In the genomic region with DNA sequence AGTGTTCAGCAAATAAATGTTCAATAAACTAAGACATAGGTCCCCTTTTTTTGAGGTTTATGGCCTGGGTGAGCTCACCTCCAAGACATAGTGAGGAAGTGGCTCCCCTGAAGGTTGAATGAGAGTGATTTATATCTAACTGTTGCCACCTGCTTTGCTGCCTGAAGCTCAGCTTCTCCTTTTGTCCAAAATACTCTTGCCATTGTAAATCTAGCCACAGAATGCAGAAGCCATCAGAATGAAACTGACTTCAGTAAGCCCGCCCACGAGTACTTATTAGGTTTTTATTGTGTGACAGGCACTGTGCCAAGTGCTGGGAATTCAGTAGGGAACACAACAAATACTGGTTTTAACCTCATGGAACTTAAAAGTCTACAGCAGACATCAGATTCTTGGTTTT, we compare ENCODE assay signal across 1 cellular context.
A peak's percentile ranks its signal among the peaks of the same experiment; 100 is the strongest.
TF ChIP-seq lines count a peak whose summit lies in the region.

No MANE protein-coding gene starts in this region.

TF ChIP-seq in GM12878, 131 proteins besides CTCF, POLR2A, EP300 and RAD21:
- TF ChIP-seq, protein P1, sequence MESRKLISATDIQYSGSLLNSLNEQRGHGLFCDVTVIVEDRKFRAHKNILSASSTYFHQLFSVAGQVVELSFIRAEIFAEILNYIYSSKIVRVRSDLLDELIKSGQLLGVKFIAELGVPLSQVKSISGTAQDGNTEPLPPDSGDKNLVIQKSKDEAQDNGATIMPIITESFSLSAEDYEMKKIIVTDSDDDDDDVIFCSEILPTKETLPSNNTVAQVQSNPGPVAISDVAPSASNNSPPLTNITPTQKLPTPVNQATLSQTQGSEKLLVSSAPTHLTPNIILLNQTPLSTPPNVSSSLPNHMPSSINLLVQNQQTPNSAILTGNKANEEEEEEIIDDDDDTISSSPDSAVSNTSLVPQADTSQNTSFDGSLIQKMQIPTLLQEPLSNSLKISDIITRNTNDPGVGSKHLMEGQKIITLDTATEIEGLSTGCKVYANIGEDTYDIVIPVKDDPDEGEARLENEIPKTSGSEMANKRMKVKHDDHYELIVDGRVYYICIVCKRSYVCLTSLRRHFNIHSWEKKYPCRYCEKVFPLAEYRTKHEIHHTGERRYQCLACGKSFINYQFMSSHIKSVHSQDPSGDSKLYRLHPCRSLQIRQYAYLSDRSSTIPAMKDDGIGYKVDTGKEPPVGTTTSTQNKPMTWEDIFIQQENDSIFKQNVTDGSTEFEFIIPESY (IDR thresholded peaks at IDR 0.05), result no peak
- TF ChIP-seq STAT3 (IDR thresholded peaks at IDR 0.05; ENCODE audit: low read depth, low read length) (no peak), DPF2 (IDR thresholded peaks at IDR 0.05) (0 out of 2 replicates have a peak, but pooled peaks have one; percentile 20), GATAD2B (conservative IDR thresholded peaks at IDR 0.05; ENCODE audit: low read depth) (0 out of 2 replicates have a peak, but pooled peaks have one; percentile 22), RUNX3 (IDR thresholded peaks at IDR 0.05; ENCODE audit: low read length) (peak; percentile 66), CEBPB (IDR thresholded peaks at IDR 0.05; ENCODE audit: borderline replicate concordance in 1 of 2, low read depth in 2 of 2, low read length in 2 of 2) (no peak), YY1 (IDR thresholded peaks at IDR 0.05; ENCODE audit: low read depth, low read length) (no peak), MTA2 (IDR thresholded peaks at IDR 0.05; ENCODE audit: low read depth) (peak; percentile 61), IKZF1 (conservative IDR thresholded peaks at IDR 0.05) (peak; percentile 60), IKZF2 (IDR thresholded peaks at IDR 0.05) (peak; percentile 58 to 60), SPI1 (IDR thresholded peaks at IDR 0.05; ENCODE audit: borderline replicate concordance, insufficient read depth, low read depth, low read length) (peak; percentile 82; the same call in 1 of the 2 replicates), CHD2 (IDR thresholded peaks at IDR 0.05; ENCODE audit: borderline replicate concordance, low read depth, low read length) (no peak), MEF2A (IDR thresholded peaks at IDR 0.05; ENCODE audit: insufficient read depth, low read depth, low read length) (no peak), BCL11A (IDR thresholded peaks at IDR 0.05; ENCODE audit: low read depth, low read length) (peak; percentile 51; the same call in 1 of the 2 replicates), RELA (IDR thresholded peaks at IDR 0.05; ENCODE audit: borderline replicate concordance, partially characterized antibody) (no peak), SREBF1 (IDR thresholded peaks at IDR 0.05; ENCODE audit: low read length) (no peak), NFIC (IDR thresholded peaks at IDR 0.05; ENCODE audit: low read depth, low read length) (peak; percentile 38)
- TF ChIP-seq, protein P2, sequence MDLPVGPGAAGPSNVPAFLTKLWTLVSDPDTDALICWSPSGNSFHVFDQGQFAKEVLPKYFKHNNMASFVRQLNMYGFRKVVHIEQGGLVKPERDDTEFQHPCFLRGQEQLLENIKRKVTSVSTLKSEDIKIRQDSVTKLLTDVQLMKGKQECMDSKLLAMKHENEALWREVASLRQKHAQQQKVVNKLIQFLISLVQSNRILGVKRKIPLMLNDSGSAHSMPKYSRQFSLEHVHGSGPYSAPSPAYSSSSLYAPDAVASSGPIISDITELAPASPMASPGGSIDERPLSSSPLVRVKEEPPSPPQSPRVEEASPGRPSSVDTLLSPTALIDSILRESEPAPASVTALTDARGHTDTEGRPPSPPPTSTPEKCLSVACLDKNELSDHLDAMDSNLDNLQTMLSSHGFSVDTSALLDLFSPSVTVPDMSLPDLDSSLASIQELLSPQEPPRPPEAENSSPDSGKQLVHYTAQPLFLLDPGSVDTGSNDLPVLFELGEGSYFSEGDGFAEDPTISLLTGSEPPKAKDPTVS (IDR thresholded peaks at IDR 0.05; ENCODE audit: low read depth, low read length), result no peak
- TF ChIP-seq, protein P3, sequence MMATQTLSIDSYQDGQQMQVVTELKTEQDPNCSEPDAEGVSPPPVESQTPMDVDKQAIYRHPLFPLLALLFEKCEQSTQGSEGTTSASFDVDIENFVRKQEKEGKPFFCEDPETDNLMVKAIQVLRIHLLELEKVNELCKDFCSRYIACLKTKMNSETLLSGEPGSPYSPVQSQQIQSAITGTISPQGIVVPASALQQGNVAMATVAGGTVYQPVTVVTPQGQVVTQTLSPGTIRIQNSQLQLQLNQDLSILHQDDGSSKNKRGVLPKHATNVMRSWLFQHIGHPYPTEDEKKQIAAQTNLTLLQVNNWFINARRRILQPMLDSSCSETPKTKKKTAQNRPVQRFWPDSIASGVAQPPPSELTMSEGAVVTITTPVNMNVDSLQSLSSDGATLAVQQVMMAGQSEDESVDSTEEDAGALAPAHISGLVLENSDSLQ (IDR thresholded peaks at IDR 0.05), result peak; percentile 23; the same call in 1 of the 2 replicates
- TF ChIP-seq, protein P4, sequence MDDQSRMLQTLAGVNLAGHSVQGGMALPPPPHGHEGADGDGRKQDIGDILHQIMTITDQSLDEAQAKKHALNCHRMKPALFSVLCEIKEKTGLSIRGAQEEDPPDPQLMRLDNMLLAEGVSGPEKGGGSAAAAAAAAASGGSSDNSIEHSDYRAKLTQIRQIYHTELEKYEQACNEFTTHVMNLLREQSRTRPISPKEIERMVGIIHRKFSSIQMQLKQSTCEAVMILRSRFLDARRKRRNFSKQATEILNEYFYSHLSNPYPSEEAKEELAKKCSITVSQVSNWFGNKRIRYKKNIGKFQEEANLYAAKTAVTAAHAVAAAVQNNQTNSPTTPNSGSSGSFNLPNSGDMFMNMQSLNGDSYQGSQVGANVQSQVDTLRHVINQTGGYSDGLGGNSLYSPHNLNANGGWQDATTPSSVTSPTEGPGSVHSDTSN (IDR thresholded peaks at IDR 0.05; ENCODE audit: insufficient replicate concordance, low read depth, low read length), result peak; percentile 42
